ENCODE assay signal across 10 cellular contexts in the genomic region with DNA sequence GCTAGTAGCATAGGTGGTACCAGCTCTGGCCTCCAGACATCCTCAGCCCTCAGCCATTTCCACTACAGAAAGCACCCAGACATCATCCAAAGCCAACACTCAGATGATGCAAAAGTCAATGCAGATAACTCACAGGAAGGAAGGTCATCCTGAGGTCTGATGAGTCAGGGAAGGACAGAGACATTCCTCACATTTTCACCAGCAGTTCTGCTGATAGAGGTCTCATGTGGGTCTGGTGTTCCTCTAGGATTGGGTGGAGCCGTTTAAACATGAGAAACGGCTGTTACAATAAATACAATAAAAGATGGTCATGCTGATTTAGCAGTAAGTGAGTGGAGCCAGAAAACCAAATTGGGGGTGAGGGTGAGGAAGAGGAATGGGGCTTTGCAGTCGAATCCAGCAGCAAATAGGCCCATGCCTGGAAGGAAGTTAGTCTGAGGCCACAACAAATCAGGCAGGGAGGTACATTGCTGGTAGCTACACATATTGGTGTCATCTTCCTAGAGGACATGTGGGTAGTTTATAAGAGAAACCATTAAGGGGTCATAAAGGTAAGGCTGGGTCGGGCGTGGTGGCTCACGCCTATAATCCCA. TPM values are rescaled to one million over a fixed set of nuclear protein-coding genes. Genes with fewer than 3 reads are reported as not detected.
DNase-seq lines count a peak whose midpoint lies in the region; ATAC-seq, FAIRE-seq and TF ChIP-seq lines count a peak whose summit lies in the region.
"Had no signal": no experiment of that assay in that cellular context is flagged by ENCODE, and none has a peak within 500 bp of the region (broad histone marks: within the 10 kb centered on the region; RNA-seq: fewer than 3 reads in every experiment).

No MANE protein-coding gene starts in this region.

- WGBS in pancreas, 2 donors: 70 to 81% methylated on average over 6 of the region's 6 CpGs

- no peaks in the 10 kb centered on the region for H3K9me3 ChIP-seq in pancreas

- H3K27ac ChIP-seq in RWPE1: peak overlapping the region; percentile 95
- H3K27ac ChIP-seq in pancreas: no peak overlapping the region

- DNase-seq in Daoy (ENCODE audit: low read depth): peak; percentile 89
- peak; percentile 76 for DNase-seq in RWPE1 (ENCODE audit: low spot score)
- DNase-seq in fibroblast of the aortic adventitia (ENCODE audit: low read depth): peak; percentile 98
- DNase-seq in pancreas: no peak
- no peak for DNase-seq in D341Med (ENCODE audit: low spot score)
- no peak for DNase-seq in stimulated activated naive CD4-positive, alpha-beta T cell (lab: John Stamatoyannopoulos, UW)
- DNase-seq in stimulated activated CD4-positive, alpha-beta T cell treated with anti-CD3 and anti-CD28 coated beads, Interleukin-1b, Interleukin-23, amount 100 ng/mL, for 48 hours: no peak
- DNase-seq: stimulated activated naive CD8-positive, alpha-beta T cell treated with anti-CD3 and anti-CD28 coated beads, Interleukin-15, Interleukin-2, amounts not matched to agents 100 U/mL and 50 U/mL, for 24 hours had no signal

- H3K36me3 ChIP-seq in pancreas: no peaks in the 10 kb centered on the region

- no peaks in the 10 kb centered on the region for H3K4me1 ChIP-seq in pancreas

- intact Hi-C loops in pancreas (cut with DNase I): no loop called here

- TF ChIP-seq CTCF in RWPE1 (conservative IDR thresholded peaks at IDR 0.05; ENCODE audit: low read depth) (no peak), fibroblast of the aortic adventitia (IDR thresholded peaks at IDR 0.05; ENCODE audit: insufficient read depth, low read length) (no peak), pancreas (IDR thresholded peaks at IDR 0.05) (no peak)

- H3K27me3 ChIP-seq in pancreas: no peaks in the 10 kb centered on the region

- peak in 3 of 4 donors; percentile 25 to 56 (median 32) for ATAC-seq in pancreas
- no peak for ATAC-seq in GM21723 (IDR thresholded peaks at IDR 0.05; ENCODE audit: unreplicated experiment)
- ATAC-seq: stimulated activated naive CD8-positive, alpha-beta T cell treated with anti-CD3 and anti-CD28 coated beads, Interleukin-15, Interleukin-2, amounts not matched to agents 100 U/mL and 50 U/mL, for 24 hours had no signal

- POLR2A ChIA-PET in RWPE1 (lab: Yijun Ruan, JAX; ENCODE audit: low non-redundant PET): no interaction called here

- H3K4me3 ChIP-seq in fibroblast of the aortic adventitia (ENCODE audit: low read depth, low read length) (no peak overlapping the region), pancreas (no peak overlapping the region)

- no peak for FAIRE-seq in pancreas (lab: Jason Lieb, UNC)
- FAIRE-seq: GM12891 had no signal

- CTCF ChIA-PET in RWPE1 (lab: Yijun Ruan, JAX): interaction anchor here (0.6 to 0.7 kb wide), 2 partner anchors 55 to 349 kb away, joined by 3 to 5 read pairs; no protein-coding TSS in a partner anchor

RNA-seq across cellular contexts. Expression of a gene that starts 33.3 kb away (rescaled TPM):
- total RNA-seq in Daoy (2014; rRNA removed; shearing (Covaris generic)): 87.9 and 97.5 TPM in 2 replicates
- total RNA-seq in fibroblast of the aortic adventitia (ENCODE audit: low replicate concordance): 44.0 and 69.0 TPM in 2 replicates
- total RNA-seq in pancreas: 100 to 1,000 TPM in 2 of 6 donors, 10 to 100 TPM in 4; 85.2 to 109 (median 98.3) TPM
- polyA plus RNA-seq in pancreas: 100 to 1,000 TPM; 104 to 152 TPM

Comparison
In these comparisons a context has a peak if more than half of its experiments do, and no peak if none do; other contexts are left out.
1. DNase-seq: peak in Daoy (single experiment), RWPE1 (single experiment) and fibroblast of the aortic adventitia (single experiment); none in pancreas (0 of 6), D341Med (single experiment), stimulated activated naive CD4-positive, alpha-beta T cell (0 of 6) and stimulated activated CD4-positive, alpha-beta T cell treated with anti-CD3 and anti-CD28 coated beads, Interleukin-1b, Interleukin-23, amount 100 ng/mL, for 48 hours (single experiment).